Comparison of ENCODE assay signal across 7 cellular contexts in the genomic region with DNA sequence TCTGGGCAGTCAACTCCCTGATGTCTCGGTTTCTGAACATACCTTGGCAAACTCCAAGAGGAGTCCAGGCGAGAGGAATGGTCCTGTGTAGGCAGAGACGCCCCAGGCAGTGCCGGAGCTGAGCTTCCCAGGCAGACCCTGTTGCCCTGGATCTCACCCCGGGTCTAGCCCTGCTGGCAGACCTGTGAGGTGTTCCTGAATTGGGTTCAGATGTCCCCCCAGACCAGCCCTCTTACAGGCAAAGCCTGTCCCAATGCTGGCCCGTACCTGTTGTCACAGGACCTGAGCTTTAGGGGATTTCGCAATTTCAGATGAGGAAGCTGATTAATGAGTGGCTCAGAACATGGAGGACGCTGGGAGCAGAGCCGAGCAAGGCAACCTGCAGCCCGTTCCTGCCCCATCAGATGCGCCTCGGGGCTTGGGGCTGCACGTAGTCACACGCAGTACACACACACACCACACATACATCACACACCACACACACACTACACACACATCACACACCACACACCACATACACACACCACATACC. TPM values are rescaled to one million over a fixed set of nuclear protein-coding genes. Genes with fewer than 3 reads are reported as not detected.
DNase-seq lines count a peak whose midpoint lies in the region; ATAC-seq, FAIRE-seq and TF ChIP-seq lines count a peak whose summit lies in the region.

No MANE protein-coding gene starts in this region.

- no peak overlapping the region for H2BK120ac ChIP-seq in neuronal stem cell (ENCODE audit: low read depth, low read length)

- H3K9me3 ChIP-seq in GM12878 (replicated peaks; ENCODE audit: control insufficient read depth, insufficient read depth, low read length) = peaks cover under 1% of the 10 kb centered on the region; the same call in 1 of the 3 replicates
- H3K9me3 ChIP-seq in neuronal stem cell (replicated peaks in 1 of 2; ENCODE audit: control insufficient read depth in 2 of 2, insufficient read depth in 1 of 2, low read depth in 1 of 2, low read length in 2 of 2) = peaks cover under 1 to 7% of the 10 kb centered on the region in 2 donors

- H2BK5ac ChIP-seq in neuronal stem cell (ENCODE audit: low read length) = no peak overlapping the region

- H3K18ac ChIP-seq in neuronal stem cell (ENCODE audit: low read length) = peak overlapping the region; percentile 82

- peak overlapping the region; percentile 48 for H4K91ac ChIP-seq in neuronal stem cell (ENCODE audit: low read depth, low read length, poor library complexity)

- H4K20me1 ChIP-seq in GM12878 (ENCODE audit: control insufficient read depth, insufficient read depth) = no peaks in the 10 kb centered on the region

- H3K79me1 ChIP-seq in neuronal stem cell (ENCODE audit: low read depth, low read length) = peaks cover 2% of the 10 kb centered on the region

- RAD21 ChIA-PET in GM12878 (lab: Charles Lee; ENCODE audit: unreplicated experiment) = no interaction called here

- H3K4me1 ChIP-seq in GM12878 (ENCODE audit: control insufficient read depth, insufficient read depth, low read length) = no peaks in the 10 kb centered on the region
- H3K4me1 ChIP-seq in neuronal stem cell (ENCODE audit: control insufficient read depth in 2 of 2, insufficient read depth in 1 of 2, low read depth in 1 of 2, low read length in 2 of 2) = peaks cover 0 to 4% of the 10 kb centered on the region in 2 donors

- H3K27ac ChIP-seq in GM12878 (ENCODE audit: control insufficient read depth, insufficient read depth) (no peak overlapping the region), neuronal stem cell (replicated peaks; ENCODE audit: low read length) (peak overlapping the region; percentile 49)

- TF ChIP-seq RAD21 in GM12878 (IDR thresholded peaks at IDR 0.05; ENCODE audit: insufficient read depth, low read depth, low read length) = no peak

- H3K4me3 ChIP-seq in GM12878 (no peak overlapping the region), neuronal stem cell (ENCODE audit: low read length in 2 of 2) (peak overlapping the region in 1 of 2 donors; percentile 72)

- no peak for TF ChIP-seq EP300 in GM12878 (IDR thresholded peaks at IDR 0.05; ENCODE audit: borderline replicate concordance in 1 of 2, control insufficient read depth in 1 of 2, low read depth in 2 of 2, low read length in 2 of 2)

- H3K23ac ChIP-seq in neuronal stem cell (ENCODE audit: low read depth, low read length, poor library complexity) = no peak overlapping the region

- H2BK15ac ChIP-seq in neuronal stem cell (ENCODE audit: low read length) = no peak overlapping the region

- no peak overlapping the region for H2AK5ac ChIP-seq in neuronal stem cell (ENCODE audit: low read depth, low read length)

- SMC1A ChIA-PET in GM12878 (lab: Charles Lee; ENCODE audit: uncharacterized antibody, unreplicated experiment) = no interaction called here

- H4K8ac ChIP-seq in neuronal stem cell (ENCODE audit: low read depth, low read length) = no peak overlapping the region

- TF ChIP-seq POLR2A in GM12878 (IDR thresholded peaks at IDR 0.05; ENCODE audit: low read depth, low read length) = no peak

- H3K27me3 ChIP-seq in GM12878 (replicated peaks in 1 of 2; ENCODE audit: control insufficient read depth in 2 of 2, insufficient read depth in 2 of 2, low read length in 1 of 2) (no peaks in the 10 kb centered on the region; a peak in 1 of 4 replicates), neuronal stem cell (ENCODE audit: control insufficient read depth in 3 of 3, insufficient read depth in 3 of 3, low read depth in 1 of 3, low read length in 3 of 3) (peaks cover 2 to 14% (median 3%) of the 10 kb centered on the region in 3 experiments)

- CTCF ChIA-PET in GM12878 (lab: Yijun Ruan, JAX) = no interaction called here

- peak overlapping the region; percentile 22 for H2BK12ac ChIP-seq in neuronal stem cell (ENCODE audit: low read length)

- DNase-seq in HT1080 (ENCODE audit: low read depth) = peak; percentile 5
- peak; percentile 7 for DNase-seq in T follicular helper cell (ENCODE audit: low read depth)
- no peak for DNase-seq in GM12878 (ENCODE audit: low read depth, low spot score)
- DNase-seq in neuronal stem cell (ENCODE audit: low spot score) = no peak
- DNase-seq in GM19238 (ENCODE audit: insufficient read length, low spot score) = no peak
- no peak for DNase-seq in D721Med (ENCODE audit: insufficient read length, low spot score)

- H3K36me3 ChIP-seq in GM12878 (ENCODE audit: control insufficient read depth in 2 of 2, insufficient read depth in 2 of 2, low read length in 1 of 2) = no peaks in the 10 kb centered on the region
- H3K36me3 ChIP-seq in neuronal stem cell (replicated peaks in 1 of 2; ENCODE audit: control insufficient read depth in 2 of 2, insufficient read depth in 2 of 2, low read length in 2 of 2) = no peaks in the 10 kb centered on the region

- H3K4me2 ChIP-seq in GM12878 (ENCODE audit: control insufficient read depth, insufficient read depth) = no peak overlapping the region
- H3K4me2 ChIP-seq in neuronal stem cell (ENCODE audit: insufficient read depth, low read length, poor library complexity, severe bottlenecking) = no peak overlapping the region

- POLR2A ChIA-PET in GM12878 (lab: Charles Lee) = no interaction called here

- no peak overlapping the region for H3K4ac ChIP-seq in neuronal stem cell (ENCODE audit: low read length)

- peak; percentile 79 for ATAC-seq in GM12878
- ATAC-seq in HG02938 (IDR thresholded peaks at IDR 0.05; ENCODE audit: unreplicated experiment) = no peak

- TF ChIP-seq CTCF in GM12878 (IDR thresholded peaks at IDR 0.05 in 2 of 3, conservative IDR thresholded peaks at IDR 0.05 in 1 of 3; ENCODE audit: control insufficient read depth in 2 of 3, extremely low read depth in 1 of 3, insufficient read depth in 1 of 3, low read depth in 3 of 3, low read length in 3 of 3) (no peak), D721Med (IDR thresholded peaks at IDR 0.05; ENCODE audit: insufficient read depth, missing control alignments) (no peak)

- no peak overlapping the region for H3K9ac ChIP-seq in GM12878 (ENCODE audit: control insufficient read depth, insufficient read depth, low read length)
- H3K9ac ChIP-seq in neuronal stem cell (ENCODE audit: low read depth, low read length, poor library complexity) = no peak overlapping the region

- H3K79me2 ChIP-seq in GM12878 (ENCODE audit: control insufficient read depth, insufficient read depth, low read length) = no peaks in the 10 kb centered on the region

- H3K14ac ChIP-seq in neuronal stem cell (ENCODE audit: low read length) = no peak overlapping the region

- intact Hi-C loops in GM12878 (cut with micrococcal nuclease; ENCODE audit: unreplicated experiment) = no loop called here

- FAIRE-seq in GM12878 (lab: Jason Lieb, UNC) (peak; percentile 84), D721Med (lab: Jason Lieb, UNC) (no peak)

- in situ Hi-C loops in GM12878 (cut with MboI) = no loop called here

- 25% methylated on average over 12 of the region's 14 CpGs for WGBS in GM12878 (ENCODE audit: insufficient coverage, insufficient replicate concordance, low lambda C conversion rate, missing lambda C conversion rate)
- no CpG with 5 or more reads among the region's 14 CpGs for WGBS in neuronal stem cell (ENCODE audit: extremely low coverage in 2 of 2, insufficient read length in 2 of 2, insufficient replicate concordance in 1 of 2), 2 donors

- BruUV-seq in GM12878 (replicated peaks; lab: Mats Ljungman, UMichigan) = no TSS peak

- H2AFZ ChIP-seq in GM12878 (ENCODE audit: control insufficient read depth, low read depth, low read length) = no peak overlapping the region
- H2AFZ ChIP-seq in neuronal stem cell (ENCODE audit: low read length) = peak overlapping the region; percentile 18

TF ChIP-seq in GM12878, 131 proteins besides CTCF, POLR2A, EP300 and RAD21 (continues in another document):
- TF ChIP-seq CBX5 (IDR thresholded peaks at IDR 0.05; ENCODE audit: low read depth) (no peak), MTA2 (IDR thresholded peaks at IDR 0.05; ENCODE audit: low read depth) (0 out of 2 replicates have a peak, but pooled peaks have one; percentile 10), SIN3A (IDR thresholded peaks at IDR 0.05; ENCODE audit: low read depth, low read length) (no peak), IKZF1 (conservative IDR thresholded peaks at IDR 0.05) (peak; percentile 38; the same call in 1 of the 2 replicates), YY1 (IDR thresholded peaks at IDR 0.05; ENCODE audit: low read depth, low read length) (0 out of 2 replicates have a peak, but pooled peaks have one; percentile 23)

RNA-seq across cellular contexts. Expression of gene PDE9A, which starts 38.5 kb away (rescaled TPM):
- total RNA-seq in HT1080 (2014; rRNA removed; shearing (Covaris generic)) = 0.02 TPM in 1 of 2 replicates, not detected in the other
- polyA plus RNA-seq in HT1080 (2015; cell fraction: cytosol; rRNA removed) = not detected in 2 replicates
- polyA plus RNA-seq in HT1080 (2015; cell fraction: nucleus; rRNA removed) = not detected in 2 replicates
- total RNA-seq in GM12878 (2013; cell fraction: nucleolus; rRNA removed) = 4.5 and 5.1 TPM in 2 replicates
- total RNA-seq in GM12878 (2014; rRNA removed) = 0.11 and 0.22 TPM in 2 replicates
- 0.36 and 0.51 TPM in 2 replicates for total RNA-seq in GM12878 (2014; rRNA removed; fragmentation: Illumina TruSeq; extraction: Trizol)
- total RNA-seq in GM12878 (2021) = 0.28 TPM in 1 of 2 replicates, not detected in the other
- polyA plus RNA-seq in GM12878 (2011; ENCODE audit: low read depth) = 0.42 TPM
- polyA plus RNA-seq in GM12878 (2011; rRNA removed) = 0.45 and 0.53 TPM in 2 replicates
- 0.38 and 0.57 TPM in 2 replicates for polyA plus RNA-seq in GM12878 (2011; cell fraction: cytosol; rRNA removed)
- polyA plus RNA-seq in GM12878 (2011; cell fraction: nucleus; rRNA removed) = 0.61 and 0.78 TPM in 2 replicates
- 0.76 and 0.88 TPM in 2 replicates for polyA plus RNA-seq in GM12878 (2012)
- 0.24 and 0.32 TPM in 2 replicates for polyA plus RNA-seq in GM12878 (2014; fragmentation: Illumina TruSeq; extraction: Trizol)
- polyA plus RNA-seq in GM12878 (2014; fragmentation: Nextera tagmentation; extraction: Ambion mirVana) = under 1 TPM; 0.10 to 0.18 TPM
- 0.08 and 0.29 TPM in 2 replicates for polyA plus RNA-seq in GM12878 (2014; rRNA removed)
- under 1 TPM in 1 of 2 experiments, not detected in 1; 0.20 TPM for polyA plus RNA-seq in GM12878 (2016; fragmentation: Nextera tagmentation; extraction: Ambion mirVana)
- polyA minus RNA-seq in GM12878 (2011; rRNA and poly(A)+ RNA removed) = 0.51 and 0.77 TPM in 2 replicates
- not detected in 2 replicates for polyA minus RNA-seq in GM12878 (2011; cell fraction: cytosol; rRNA and poly(A)+ RNA removed)
- 0.24 TPM in 1 of 2 replicates, not detected in the other for polyA minus RNA-seq in GM12878 (2011; cell fraction: nucleus; rRNA and poly(A)+ RNA removed)
- 44.9 TPM for polyA plus RNA-seq in neuronal stem cell (2013, experiment 1 of 2)
- 45.6 TPM for polyA plus RNA-seq in neuronal stem cell (2013, experiment 2 of 2)

Comparison
In these comparisons a context has a peak if more than half of its experiments do, and no peak if none do; other contexts are left out.
1. DNase-seq: peak in HT1080 (single experiment) and T follicular helper cell (single experiment); none in GM12878 (single experiment), neuronal stem cell (single experiment), GM19238 (single experiment) and D721Med (single experiment).